Comparison of ENCODE assay signal across 9 cellular contexts in the genomic region with DNA sequence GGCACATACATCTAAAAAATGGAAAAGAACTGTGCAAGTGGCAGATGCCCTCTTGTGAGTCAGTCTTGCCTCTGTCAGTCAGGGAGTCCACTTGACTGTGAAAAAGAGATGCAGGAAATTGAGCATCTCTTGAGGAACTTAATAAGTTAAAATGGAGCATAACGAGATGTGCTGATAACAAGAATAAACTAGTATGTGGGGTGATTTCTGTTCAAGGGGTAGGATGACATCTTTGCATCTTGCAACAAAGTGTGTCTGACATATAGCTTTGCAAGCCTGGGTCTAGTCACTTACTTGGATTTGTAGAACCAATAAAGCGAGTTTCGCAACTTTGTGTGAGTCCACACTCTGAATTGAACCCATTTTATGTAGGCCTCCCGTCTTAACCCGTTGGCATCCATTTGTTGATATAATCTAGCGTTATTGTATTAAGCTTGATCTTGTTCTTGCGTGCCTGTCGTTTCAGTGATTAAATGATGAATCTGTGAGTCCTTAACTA. TPM values are rescaled to one million over a fixed set of nuclear protein-coding genes. Genes with fewer than 3 reads are reported as not detected.
A peak's percentile ranks its signal among the peaks of the same experiment; 100 is the strongest.
DNase-seq lines count a peak whose midpoint lies in the region; ATAC-seq, FAIRE-seq and TF ChIP-seq lines count a peak whose summit lies in the region.
"Had no signal": no experiment of that assay in that cellular context is flagged by ENCODE, and none has a peak within 500 bp of the region (broad histone marks: within the 10 kb centered on the region; RNA-seq: fewer than 3 reads in every experiment).

No MANE protein-coding gene starts in this region.

- ATAC-seq in GM21390 (IDR thresholded peaks at IDR 0.05; ENCODE audit: unreplicated experiment) = no peak
- no peak for ATAC-seq in GM21367 (IDR thresholded peaks at IDR 0.05; ENCODE audit: unreplicated experiment)

- H3K4me1 ChIP-seq in osteoblast (ENCODE audit: insufficient read depth, low read length) = peaks cover 70% of the 10 kb centered on the region

- H3K27me3 ChIP-seq in GM06990 (replicated peaks; ENCODE audit: control insufficient read depth, insufficient read depth, low read length) = no peaks in the 10 kb centered on the region
- no peaks in the 10 kb centered on the region for H3K27me3 ChIP-seq in osteoblast (ENCODE audit: insufficient read depth, low read length)

- H3K36me3 ChIP-seq in GM06990 (ENCODE audit: control insufficient read depth, insufficient read depth, low read length) = no peaks in the 10 kb centered on the region
- no peaks in the 10 kb centered on the region for H3K36me3 ChIP-seq in osteoblast (ENCODE audit: insufficient read depth, low read length)

- TF ChIP-seq CTCF in GM06990 (IDR thresholded peaks at IDR 0.05; ENCODE audit: insufficient read depth, low read length, poor library complexity, severe bottlenecking) (peak; percentile 7), osteoblast (IDR thresholded peaks at IDR 0.05; ENCODE audit: extremely low read depth, low read depth, low read length) (no peak), D721Med (IDR thresholded peaks at IDR 0.05; ENCODE audit: insufficient read depth, missing control alignments) (no peak)

- no peak overlapping the region for H2AFZ ChIP-seq in osteoblast (ENCODE audit: low read length)

- peaks cover 68% of the 10 kb centered on the region for H3K79me2 ChIP-seq in osteoblast (ENCODE audit: insufficient read depth, low read length)

- DNase-seq in GM06990 (ENCODE audit: extremely low read depth, insufficient read length) (no peak), NAMALWA (ENCODE audit: low spot score) (peak; percentile 49), cerebellar cortex (ENCODE audit: low spot score) (peak; percentile 63), osteoblast (ENCODE audit: insufficient read length, low spot score, missing footprints) (no peak), NCI-H146 treated with DMSO at 0.1 percent for 48 hours (lab: John Stamatoyannopoulos, UW; ENCODE audit: unreplicated experiment) (no peak), D721Med (ENCODE audit: insufficient read length, low spot score) (no peak)
- DNase-seq: amygdala had no signal

- H4K20me1 ChIP-seq in osteoblast (ENCODE audit: insufficient read depth, low read length) = peaks cover 26% of the 10 kb centered on the region

- no peak for FAIRE-seq in D721Med (lab: Jason Lieb, UNC)

- H3K4me2 ChIP-seq in osteoblast (ENCODE audit: insufficient read depth, low read length) = peak overlapping the region; percentile 79

- no peaks in the 10 kb centered on the region for H3K9me3 ChIP-seq in osteoblast (ENCODE audit: low read depth, low read length)

- H3K4me3 ChIP-seq in GM06990 (replicated peaks; ENCODE audit: low read depth, low read length) = peak overlapping the region; percentile 90
- H3K4me3 ChIP-seq in osteoblast (ENCODE audit: insufficient read depth, low read length) = peak overlapping the region; percentile 83

- no peak overlapping the region for H3K27ac ChIP-seq in osteoblast (ENCODE audit: low read depth, low read length)

RNA-seq across cellular contexts. Expression of gene USP3, which starts 2.2 kb away (rescaled TPM):
- total RNA-seq in osteoblast = 60.1 and 60.7 TPM in 2 replicates

Comparison
In these comparisons a context has a peak if more than half of its experiments do, and no peak if none do; other contexts are left out.
1. DNase-seq: peak in NAMALWA (single experiment) and cerebellar cortex (single experiment); none in GM06990 (single experiment), osteoblast (single experiment), NCI-H146 treated with DMSO at 0.1 percent for 48 hours (single experiment) and D721Med (single experiment).